ENCODE assay signal across 9 cellular contexts in the genomic region with DNA sequence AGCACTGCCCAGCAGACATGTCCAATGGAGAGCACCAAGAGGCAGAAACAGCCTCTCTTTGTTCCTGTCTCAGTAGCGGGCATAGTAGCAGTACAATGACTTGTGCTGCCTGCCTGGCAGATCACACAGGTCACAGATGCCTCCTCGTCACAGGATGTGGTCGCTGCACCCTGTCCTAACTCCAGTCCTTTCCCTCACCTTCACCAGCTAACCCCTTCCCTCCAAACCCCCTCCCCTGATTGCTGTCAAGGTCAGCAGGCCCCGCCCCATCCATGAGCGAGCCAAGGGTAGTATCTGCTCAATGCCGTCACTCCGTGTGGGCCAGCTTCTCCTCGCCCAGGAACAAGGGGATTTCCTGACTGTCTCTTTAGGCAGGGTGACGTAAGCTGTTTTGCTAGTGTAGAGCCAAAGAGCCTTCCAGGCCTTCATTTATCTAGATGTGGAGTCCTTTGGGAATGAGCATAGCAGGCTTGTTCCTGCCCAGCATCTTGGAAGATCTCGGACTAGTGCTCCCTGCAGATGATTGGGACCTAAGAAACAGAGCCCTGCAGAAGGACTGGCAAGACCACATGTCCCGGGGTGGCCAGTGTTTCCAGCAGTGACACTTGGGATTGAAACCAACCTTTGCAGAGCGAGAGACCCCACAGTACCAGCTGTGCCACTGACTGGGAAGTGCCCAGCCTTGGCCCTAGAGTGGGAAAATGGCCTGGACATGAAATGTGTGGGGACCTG.
A peak's percentile ranks its signal among the peaks of the same experiment; 100 is the strongest.
DNase-seq lines count a peak whose midpoint lies in the region; ATAC-seq and TF ChIP-seq lines count a peak whose summit lies in the region.
"Had no signal": no experiment of that assay in that cellular context is flagged by ENCODE, and none has a peak within 500 bp of the region (broad histone marks: within the 10 kb centered on the region; RNA-seq: fewer than 3 reads in every experiment).

No MANE protein-coding gene starts in this region.

- H3K36me3 ChIP-seq in suprapubic skin, result no peaks in the 10 kb centered on the region
- H3K36me3 ChIP-seq: thyroid gland had no signal

- peaks cover 21% of the 10 kb centered on the region for H3K4me1 ChIP-seq in right cardiac atrium (ENCODE audit: control insufficient read depth, insufficient read depth, low read length)
- peaks cover 50% of the 10 kb centered on the region for H3K4me1 ChIP-seq in suprapubic skin

- no peak for TF ChIP-seq CTCF in suprapubic skin (IDR thresholded peaks at IDR 0.05)

- WGBS in right cardiac atrium, result 28% methylated on average over 12 of the region's 12 CpGs
- WGBS in suprapubic skin, result 16% methylated on average over 10 of the region's 12 CpGs

- peak; percentile 53 for ATAC-seq in GM18868 (IDR thresholded peaks at IDR 0.05; ENCODE audit: unreplicated experiment)
- ATAC-seq in SK-N-SH treated with all-trans-retinoic acid at 6 μM for 48 hours, result peak; percentile 41
- peak; percentile 71 to 75 for ATAC-seq in right cardiac atrium

- intact Hi-C loops in right cardiac atrium (cut with DNase I), result no loop called here

- H3K4me3 ChIP-seq in right cardiac atrium (ENCODE audit: low read length) (no peak overlapping the region), suprapubic skin (no peak overlapping the region)
- H3K4me3 ChIP-seq: thyroid gland had no signal

- no peak for TF ChIP-seq EP300 in suprapubic skin (IDR thresholded peaks at IDR 0.05)

- TF ChIP-seq POLR2A in suprapubic skin (IDR thresholded peaks at IDR 0.05), result no peak

- peak; percentile 66 for DNase-seq in activated naive CD4-positive, alpha-beta T cell treated with anti-CD3 and anti-CD28 coated beads, Interleukin-2, amount 50 U/mL, for 16 hours
- peak; percentile 85 to 92 (median 89) for DNase-seq in right cardiac atrium
- peak; percentile 79 for DNase-seq in stimulated activated CD4-positive, alpha-beta T cell treated with anti-CD3 and anti-CD28 coated beads, Interleukin-4, amount 100 ng/mL, for 24 hours
- no peak for DNase-seq in iPS-NIHi11 (ENCODE audit: low spot score)
- no peak for DNase-seq in NCI-H2081 (lab: John Stamatoyannopoulos, UW)
- DNase-seq in suprapubic skin (ENCODE audit: low spot score in 2 of 2), result no peak

- no peaks in the 10 kb centered on the region for H3K9me3 ChIP-seq in right cardiac atrium (ENCODE audit: control insufficient read depth, low read length)
- no peaks in the 10 kb centered on the region for H3K9me3 ChIP-seq in suprapubic skin
- H3K9me3 ChIP-seq: thyroid gland had no signal

- peak overlapping the region; percentile 40 for H3K27ac ChIP-seq in right cardiac atrium (ENCODE audit: low read length)
- H3K27ac ChIP-seq in suprapubic skin, result no peak overlapping the region
- H3K27ac ChIP-seq: thyroid gland had no signal

- H3K27me3 ChIP-seq in right cardiac atrium (ENCODE audit: control insufficient read depth, insufficient read depth) (no peaks in the 10 kb centered on the region), suprapubic skin (peaks cover 4% of the 10 kb centered on the region)
- H3K27me3 ChIP-seq: thyroid gland had no signal

TF ChIP-seq in SK-N-SH treated with all-trans-retinoic acid at 6 μM for 48 hours, 23 proteins besides CTCF, POLR2A, EP300 and RAD21:
- TF ChIP-seq SNAI2 (CRISPR knock-in tag; IDR thresholded peaks at IDR 0.05) (no peak), OSR1 (CRISPR knock-in tag; IDR thresholded peaks at IDR 0.05) (no peak), ZNF565 (CRISPR knock-in tag; conservative IDR thresholded peaks at IDR 0.05; ENCODE audit: low read depth) (no peak), ZNF8 (CRISPR knock-in tag; IDR thresholded peaks at IDR 0.05) (no peak), TOX (CRISPR knock-in tag; IDR thresholded peaks at IDR 0.05; ENCODE audit: borderline replicate concordance) (no peak), POU6F1 (CRISPR knock-in tag; IDR thresholded peaks at IDR 0.05; ENCODE audit: borderline replicate concordance, low read depth) (no peak), BACH2 (CRISPR knock-in tag; IDR thresholded peaks at IDR 0.05; ENCODE audit: borderline replicate concordance) (no peak), ZNF70 (CRISPR knock-in tag; IDR thresholded peaks at IDR 0.05) (no peak), ISL1 (CRISPR knock-in tag; IDR thresholded peaks at IDR 0.05) (peak; percentile 34), ZFP3 (CRISPR knock-in tag; IDR thresholded peaks at IDR 0.05) (no peak), TCF4 (CRISPR knock-in tag; IDR thresholded peaks at IDR 0.05; ENCODE audit: borderline replicate concordance) (no peak), ZC3H10 (CRISPR knock-in tag; IDR thresholded peaks at IDR 0.05) (no peak), CREB5 (CRISPR knock-in tag; IDR thresholded peaks at IDR 0.05; ENCODE audit: low read depth) (0 out of 2 replicates have a peak, but pooled peaks have one; percentile 55), ESRRG (CRISPR knock-in tag; IDR thresholded peaks at IDR 0.05) (no peak), RARB (CRISPR knock-in tag; IDR thresholded peaks at IDR 0.05) (no peak)
- TF ChIP-seq, protein P1, sequence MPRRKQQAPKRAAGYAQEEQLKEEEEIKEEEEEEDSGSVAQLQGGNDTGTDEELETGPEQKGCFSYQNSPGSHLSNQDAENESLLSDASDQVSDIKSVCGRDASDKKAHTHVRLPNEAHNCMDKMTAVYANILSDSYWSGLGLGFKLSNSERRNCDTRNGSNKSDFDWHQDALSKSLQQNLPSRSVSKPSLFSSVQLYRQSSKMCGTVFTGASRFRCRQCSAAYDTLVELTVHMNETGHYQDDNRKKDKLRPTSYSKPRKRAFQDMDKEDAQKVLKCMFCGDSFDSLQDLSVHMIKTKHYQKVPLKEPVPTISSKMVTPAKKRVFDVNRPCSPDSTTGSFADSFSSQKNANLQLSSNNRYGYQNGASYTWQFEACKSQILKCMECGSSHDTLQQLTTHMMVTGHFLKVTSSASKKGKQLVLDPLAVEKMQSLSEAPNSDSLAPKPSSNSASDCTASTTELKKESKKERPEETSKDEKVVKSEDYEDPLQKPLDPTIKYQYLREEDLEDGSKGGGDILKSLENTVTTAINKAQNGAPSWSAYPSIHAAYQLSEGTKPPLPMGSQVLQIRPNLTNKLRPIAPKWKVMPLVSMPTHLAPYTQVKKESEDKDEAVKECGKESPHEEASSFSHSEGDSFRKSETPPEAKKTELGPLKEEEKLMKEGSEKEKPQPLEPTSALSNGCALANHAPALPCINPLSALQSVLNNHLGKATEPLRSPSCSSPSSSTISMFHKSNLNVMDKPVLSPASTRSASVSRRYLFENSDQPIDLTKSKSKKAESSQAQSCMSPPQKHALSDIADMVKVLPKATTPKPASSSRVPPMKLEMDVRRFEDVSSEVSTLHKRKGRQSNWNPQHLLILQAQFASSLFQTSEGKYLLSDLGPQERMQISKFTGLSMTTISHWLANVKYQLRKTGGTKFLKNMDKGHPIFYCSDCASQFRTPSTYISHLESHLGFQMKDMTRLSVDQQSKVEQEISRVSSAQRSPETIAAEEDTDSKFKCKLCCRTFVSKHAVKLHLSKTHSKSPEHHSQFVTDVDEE (CRISPR knock-in tag; IDR thresholded peaks at IDR 0.05), result no peak

Comparison
In these comparisons a context has a peak if more than half of its experiments do, and no peak if none do; other contexts are left out.
1. DNase-seq: peak in activated naive CD4-positive, alpha-beta T cell treated with anti-CD3 and anti-CD28 coated beads, Interleukin-2, amount 50 U/mL, for 16 hours (single experiment), right cardiac atrium (3 of 3) and stimulated activated CD4-positive, alpha-beta T cell treated with anti-CD3 and anti-CD28 coated beads, Interleukin-4, amount 100 ng/mL, for 24 hours (single experiment); none in iPS-NIHi11 (single experiment), NCI-H2081 (0 of 2) and suprapubic skin (0 of 2).
2. Peak in every context shown above with its lines, with median percentiles within 50 percentile points of each other: ATAC-seq.